In the genomic region with DNA sequence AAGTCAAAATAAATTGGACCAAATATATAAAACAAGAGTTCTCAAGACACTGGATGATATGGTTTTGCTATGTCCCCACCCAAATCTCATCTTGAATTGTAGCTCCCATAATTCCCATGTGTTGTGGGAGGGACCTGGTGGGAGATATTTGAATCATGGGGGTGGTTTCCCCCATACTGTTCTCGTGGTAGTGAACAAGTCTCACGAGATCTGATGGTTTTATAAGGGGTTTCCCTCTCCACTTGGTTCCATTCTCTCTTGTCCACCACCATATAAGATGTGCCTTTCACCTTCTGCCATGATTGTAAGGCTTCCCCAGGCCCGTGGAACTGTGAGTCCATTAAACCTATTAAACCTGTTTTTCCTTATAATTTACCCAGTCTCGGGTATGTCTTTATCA, we compare ENCODE assay signal across 8 cellular contexts. TPM values are rescaled to one million over a fixed set of nuclear protein-coding genes. Genes with fewer than 3 reads are reported as not detected.
DNase-seq lines count a peak whose midpoint lies in the region; ATAC-seq and TF ChIP-seq lines count a peak whose summit lies in the region.
"Not testable (repeated sequence)": the region's sequence is repeated elsewhere in the genome, so short reads cannot be mapped to it uniquely, and the experiment has no call there.

No MANE protein-coding gene starts in this region.

- not testable (repeated sequence) for H3K9ac ChIP-seq in HUES48 (ENCODE audit: low read depth, low read length); colonic mucosa (ENCODE audit: low read depth in 2 of 2, low read length in 2 of 2)

- H3K9me3 ChIP-seq in CD4-positive, alpha-beta T cell (ENCODE audit: control insufficient read depth, low read length); HUES48 (ENCODE audit: control insufficient read depth, insufficient read depth, low read length); colonic mucosa; lower lobe of right lung: not testable (repeated sequence)

- H3K27ac ChIP-seq in CD4-positive, alpha-beta T cell (ENCODE audit: low read depth, low read length) = peak overlapping the region; percentile 88
- H3K27ac ChIP-seq in HUES48 (ENCODE audit: low read depth, low read length) (peak overlapping the region; percentile 92), colonic mucosa (peak overlapping the region; percentile 94), lower lobe of right lung (peak overlapping the region; percentile 85)

- intact Hi-C loops in CD4-positive, alpha-beta T cell (cut with DNase I, micrococcal nuclease) = loop anchor here in 1 of 2 experiments (2.0 kb wide), 1 partner anchor 31 kb away; a partner anchor contains a TSS
- intact Hi-C loops in colonic mucosa (cut with DNase I); lower lobe of right lung (cut with DNase I): not testable (repeated sequence)

- H3K27ac Mint-ChIP-seq in CD4-positive, alpha-beta T cell = peak overlapping the region; percentile 100
- peak overlapping the region; percentile 88 for H3K27ac Mint-ChIP-seq in T-helper 1 cell treated with Interleukin-12 subunit alpha and Interleukin-12 subunit beta and Interleukin-4 antibody, amounts not matched to agents 30 μg/mL and 1 μg/mL, for 36 hours
- peak overlapping the region; percentile 33 for H3K27ac Mint-ChIP-seq in activated CD8-positive, alpha-beta memory T cell treated with anti-CD3 and anti-CD28 coated beads, Interleukin-2, amount 10 ng/mL, durations not matched to agents 7 days and 5 days
- peak overlapping the region; percentile 18 for H3K27ac Mint-ChIP-seq in activated naive CD4-positive, alpha-beta T cell treated with anti-CD3 and anti-CD28 coated beads, Interleukin-2, amount 50 U/mL, for 24 hours
- peak overlapping the region; percentile 82 for H3K27ac Mint-ChIP-seq in stimulated activated naive B cell treated with anti-CD40 and anti-IgM and Interleukin-4, amounts not matched to agents 10 μg/mL and 1 μg/mL and 100 μg/mL, for 72 hours

- not testable (repeated sequence) for H3K9me3 Mint-ChIP-seq in CD4-positive, alpha-beta T cell; T-helper 1 cell treated with Interleukin-12 subunit alpha and Interleukin-12 subunit beta and Interleukin-4 antibody, amounts not matched to agents 30 μg/mL and 1 μg/mL, for 36 hours; activated CD8-positive, alpha-beta memory T cell treated with anti-CD3 and anti-CD28 coated beads, Interleukin-2, amount 10 ng/mL, durations not matched to agents 7 days and 5 days (ENCODE audit: low read depth); activated naive CD4-positive, alpha-beta T cell treated with anti-CD3 and anti-CD28 coated beads, Interleukin-2, amount 50 U/mL, for 24 hours; stimulated activated naive B cell treated with anti-CD40 and anti-IgM and Interleukin-4, amounts not matched to agents 10 μg/mL and 1 μg/mL and 100 μg/mL, for 72 hours

- H3K27me3 ChIP-seq in CD4-positive, alpha-beta T cell (ENCODE audit: control insufficient read depth, insufficient read depth, low read length); HUES48 (ENCODE audit: control insufficient read depth, insufficient read depth, low read length); colonic mucosa; lower lobe of right lung (ENCODE audit: low read depth): not testable (repeated sequence)

- H3K4me1 ChIP-seq in HUES48 (ENCODE audit: control insufficient read depth, insufficient read depth, low read length) (peaks cover 18% of the 10 kb centered on the region), lower lobe of right lung (peaks cover 23% of the 10 kb centered on the region)
- not testable (repeated sequence) for H3K4me1 ChIP-seq in colonic mucosa

- CTCF ChIA-PET in CD4-positive, alpha-beta T cell (lab: Charles Lee) = interaction anchor here (2.6 to 2.7 kb wide), 2 partner anchors 8 to 23 kb away, joined by 18 to 20 read pairs; no protein-coding TSS in a partner anchor
- CTCF ChIA-PET in activated CD8-positive, alpha-beta memory T cell treated with anti-CD3 and anti-CD28 coated beads, Interleukin-2, amount 10 ng/mL, durations not matched to agents 7 days and 5 days (lab: Charles Lee) = interaction anchor here (0.9 to 2.3 kb wide), 8 partner anchors 8 to 341 kb away, joined by 3 to 10 read pairs (median 4); no protein-coding TSS in a partner anchor

- DNase-seq in CD4-positive, alpha-beta T cell; activated CD8-positive, alpha-beta memory T cell treated with anti-CD3 and anti-CD28 coated beads, Interleukin-2, amount 10 ng/mL, durations not matched to agents 7 days and 5 days; lower lobe of right lung; stimulated activated naive B cell treated with anti-CD40 and anti-IgM and Interleukin-4, amounts not matched to agents 10 μg/mL and 1 μg/mL and 100 μg/mL, for 72 hours: not testable (repeated sequence)
- peak; percentile 12 for DNase-seq in colonic mucosa

- not testable (repeated sequence) for H3K27me3 Mint-ChIP-seq in CD4-positive, alpha-beta T cell; T-helper 1 cell treated with Interleukin-12 subunit alpha and Interleukin-12 subunit beta and Interleukin-4 antibody, amounts not matched to agents 30 μg/mL and 1 μg/mL, for 36 hours (ENCODE audit: low read depth); activated CD8-positive, alpha-beta memory T cell treated with anti-CD3 and anti-CD28 coated beads, Interleukin-2, amount 10 ng/mL, durations not matched to agents 7 days and 5 days; activated naive CD4-positive, alpha-beta T cell treated with anti-CD3 and anti-CD28 coated beads, Interleukin-2, amount 50 U/mL, for 24 hours; stimulated activated naive B cell treated with anti-CD40 and anti-IgM and Interleukin-4, amounts not matched to agents 10 μg/mL and 1 μg/mL and 100 μg/mL, for 72 hours

- POLR2A ChIA-PET in CD4-positive, alpha-beta T cell (lab: Charles Lee) = interaction anchor here (0.9 to 4.6 kb wide), 8 partner anchors 8 to 93 kb away, joined by 3 to 68 read pairs (median 18); no protein-coding TSS in a partner anchor

- H3K36me3 ChIP-seq in HUES48 (ENCODE audit: control insufficient read depth, insufficient read depth, low read length); colonic mucosa; lower lobe of right lung: not testable (repeated sequence)

- H3K4me3 Mint-ChIP-seq in CD4-positive, alpha-beta T cell; activated CD8-positive, alpha-beta memory T cell treated with anti-CD3 and anti-CD28 coated beads, Interleukin-2, amount 10 ng/mL, durations not matched to agents 7 days and 5 days; stimulated activated naive B cell treated with anti-CD40 and anti-IgM and Interleukin-4, amounts not matched to agents 10 μg/mL and 1 μg/mL and 100 μg/mL, for 72 hours: not testable (repeated sequence)
- H3K4me3 Mint-ChIP-seq in T-helper 1 cell treated with Interleukin-12 subunit alpha and Interleukin-12 subunit beta and Interleukin-4 antibody, amounts not matched to agents 30 μg/mL and 1 μg/mL, for 36 hours = peak overlapping the region; percentile 78
- H3K4me3 Mint-ChIP-seq in activated naive CD4-positive, alpha-beta T cell treated with anti-CD3 and anti-CD28 coated beads, Interleukin-2, amount 50 U/mL, for 24 hours = peak overlapping the region; percentile 24

- not testable (repeated sequence) for TF ChIP-seq CTCF in CD4-positive, alpha-beta T cell (IDR thresholded peaks at IDR 0.05); colonic mucosa (IDR thresholded peaks at IDR 0.05); lower lobe of right lung (IDR thresholded peaks at IDR 0.05)

- H3K4me3 ChIP-seq in HUES48 (ENCODE audit: low read depth, low read length); colonic mucosa; lower lobe of right lung: not testable (repeated sequence)

- H3K4me1 Mint-ChIP-seq in CD4-positive, alpha-beta T cell (ENCODE audit: low read depth) = peaks cover 54% of the 10 kb centered on the region
- H3K4me1 Mint-ChIP-seq in T-helper 1 cell treated with Interleukin-12 subunit alpha and Interleukin-12 subunit beta and Interleukin-4 antibody, amounts not matched to agents 30 μg/mL and 1 μg/mL, for 36 hours (ENCODE audit: low read depth) = peaks cover 47% of the 10 kb centered on the region
- peaks cover 34% of the 10 kb centered on the region for H3K4me1 Mint-ChIP-seq in activated CD8-positive, alpha-beta memory T cell treated with anti-CD3 and anti-CD28 coated beads, Interleukin-2, amount 10 ng/mL, durations not matched to agents 7 days and 5 days
- H3K4me1 Mint-ChIP-seq in activated naive CD4-positive, alpha-beta T cell treated with anti-CD3 and anti-CD28 coated beads, Interleukin-2, amount 50 U/mL, for 24 hours = peaks cover 80% of the 10 kb centered on the region
- peaks cover 20 to 26% of the 10 kb centered on the region in 2 donors for H3K4me1 Mint-ChIP-seq in stimulated activated naive B cell treated with anti-CD40 and anti-IgM and Interleukin-4, amounts not matched to agents 10 μg/mL and 1 μg/mL and 100 μg/mL, for 72 hours

- ATAC-seq in CD4-positive, alpha-beta T cell (ENCODE audit: poor library complexity); activated CD8-positive, alpha-beta memory T cell treated with anti-CD3 and anti-CD28 coated beads, Interleukin-2, amount 10 ng/mL, durations not matched to agents 7 days and 5 days; lower lobe of right lung; stimulated activated naive B cell treated with anti-CD40 and anti-IgM and Interleukin-4, amounts not matched to agents 10 μg/mL and 1 μg/mL and 100 μg/mL, for 72 hours (replicated peaks): not testable (repeated sequence)

- H3K36me3 Mint-ChIP-seq in CD4-positive, alpha-beta T cell (ENCODE audit: low read depth); T-helper 1 cell treated with Interleukin-12 subunit alpha and Interleukin-12 subunit beta and Interleukin-4 antibody, amounts not matched to agents 30 μg/mL and 1 μg/mL, for 36 hours (ENCODE audit: low read depth); activated CD8-positive, alpha-beta memory T cell treated with anti-CD3 and anti-CD28 coated beads, Interleukin-2, amount 10 ng/mL, durations not matched to agents 7 days and 5 days; activated naive CD4-positive, alpha-beta T cell treated with anti-CD3 and anti-CD28 coated beads, Interleukin-2, amount 50 U/mL, for 24 hours; stimulated activated naive B cell treated with anti-CD40 and anti-IgM and Interleukin-4, amounts not matched to agents 10 μg/mL and 1 μg/mL and 100 μg/mL, for 72 hours: not testable (repeated sequence)

RNA-seq across cellular contexts. Expression of a gene that starts 31.4 kb away (rescaled TPM):
- total RNA-seq in CD4-positive, alpha-beta T cell = 100 to 1,000 TPM; 463 to 487 TPM
- total RNA-seq in activated CD8-positive, alpha-beta memory T cell treated with anti-CD3 and anti-CD28 coated beads, Interleukin-2, amount 10 ng/mL, durations not matched to agents 7 days and 5 days = 100 to 1,000 TPM; 213 to 234 TPM
- total RNA-seq in colonic mucosa (100 to 1,000 TPM; 146 to 153 TPM), lower lobe of right lung (160 TPM)

Comparison
In these comparisons a context has a peak if more than half of its experiments do, and no peak if none do; other contexts are left out.
1. H3K27ac Mint-ChIP-seq: peak in every context shown above with its lines; median percentile 100 in CD4-positive, alpha-beta T cell; 88 in T-helper 1 cell treated with Interleukin-12 subunit alpha and Interleukin-12 subunit beta and Interleukin-4 antibody, amounts not matched to agents 30 μg/mL and 1 μg/mL, for 36 hours; 82 in stimulated activated naive B cell treated with anti-CD40 and anti-IgM and Interleukin-4, amounts not matched to agents 10 μg/mL and 1 μg/mL and 100 μg/mL, for 72 hours; 33 in activated CD8-positive, alpha-beta memory T cell treated with anti-CD3 and anti-CD28 coated beads, Interleukin-2, amount 10 ng/mL, durations not matched to agents 7 days and 5 days; 18 in activated naive CD4-positive, alpha-beta T cell treated with anti-CD3 and anti-CD28 coated beads, Interleukin-2, amount 50 U/mL, for 24 hours.